1 cellular context compared by ENCODE assay signal in genomic region chr12:49130151-49131050, GRCh38.
TF ChIP-seq lines count a peak whose summit lies in the region.

No MANE protein-coding gene starts in this region.

TF ChIP-seq in GM12878, 131 proteins besides CTCF, POLR2A, EP300 and RAD21 (continues in another document):
- TF ChIP-seq BHLHE40 (IDR thresholded peaks at IDR 0.05; ENCODE audit: borderline replicate concordance in 1 of 2, low read depth in 2 of 2, low read length in 1 of 2) (peak; percentile 66 to 78), RCOR1 (conservative IDR thresholded peaks at IDR 0.05; ENCODE audit: low read depth, low read length) (0 out of 2 replicates have a peak, but pooled peaks have one; percentile 9), E4F1 (IDR thresholded peaks at IDR 0.05; ENCODE audit: borderline replicate concordance, partially characterized antibody) (no peak), ZNF24 (IDR thresholded peaks at IDR 0.05) (peak; percentile 69), NFXL1 (IDR thresholded peaks at IDR 0.05; ENCODE audit: borderline replicate concordance) (no peak), ETV6 (conservative IDR thresholded peaks at IDR 0.05 in 1 of 2, IDR thresholded peaks at IDR 0.05 in 1 of 2; ENCODE audit: borderline replicate concordance in 1 of 2, low read depth in 1 of 2) (no peak; a peak in 1 of 4 replicates), POLR2AphosphoS2 (IDR thresholded peaks at IDR 0.05; ENCODE audit: low read depth, low read length) (no peak; the same call in none of the 2 replicates), ZBED1 (IDR thresholded peaks at IDR 0.05; ENCODE audit: borderline replicate concordance) (peak; percentile 10; the same call in 1 of the 2 replicates), MXI1 (IDR thresholded peaks at IDR 0.05; ENCODE audit: low read depth, low read length) (peak; percentile 99), STAT1 (conservative IDR thresholded peaks at IDR 0.05) (no peak), ZNF217 (IDR thresholded peaks at IDR 0.05) (no peak), CHD1 (IDR thresholded peaks at IDR 0.05; ENCODE audit: low read depth, low read length) (0 out of 2 replicates have a peak, but pooled peaks have one; percentile 44), E2F8 (IDR thresholded peaks at IDR 0.05; ENCODE audit: low read depth, partially characterized antibody) (peak; percentile 25), PAX8 (IDR thresholded peaks at IDR 0.05) (no peak), EED (IDR thresholded peaks at IDR 0.05; ENCODE audit: low read depth) (no peak; the same call in 1 of the 2 replicates), SMAD1 (IDR thresholded peaks at IDR 0.05; ENCODE audit: low read depth, partially characterized antibody) (peak; percentile 8), ZNF622 (IDR thresholded peaks at IDR 0.05) (no peak), SREBF1 (IDR thresholded peaks at IDR 0.05; ENCODE audit: low read length) (no peak), ESRRA (IDR thresholded peaks at IDR 0.05; ENCODE audit: low read length) (no peak; the same call in 1 of the 2 replicates), TCF7 (IDR thresholded peaks at IDR 0.05; ENCODE audit: borderline replicate concordance) (no peak), SP1 (IDR thresholded peaks at IDR 0.05; ENCODE audit: low read depth, low read length) (peak; percentile 56), YY1 (IDR thresholded peaks at IDR 0.05; ENCODE audit: low read depth, low read length) (peak; percentile 92), LARP7 (IDR thresholded peaks at IDR 0.05) (peak; percentile 91), POU2F2 (IDR thresholded peaks at IDR 0.05; ENCODE audit: borderline replicate concordance, low read depth, low read length) (peak; percentile 85; the same call in 2 of the 3 replicates), ZBTB11 (CRISPR knock-in tag; IDR thresholded peaks at IDR 0.05) (no peak; the same call in 1 of the 2 replicates), SUZ12 (IDR thresholded peaks at IDR 0.05; ENCODE audit: unreplicated experiment) (no peak), REST (IDR thresholded peaks at IDR 0.05; ENCODE audit: low read depth, low read length) (no peak), PBX3 (IDR thresholded peaks at IDR 0.05; ENCODE audit: insufficient replicate concordance, low read depth, low read length) (no peak), NFYA (IDR thresholded peaks at IDR 0.05; ENCODE audit: borderline replicate concordance, low read depth, low read length) (no peak), ATF3 (IDR thresholded peaks at IDR 0.05; ENCODE audit: borderline replicate concordance, extremely low read depth, low read depth, low read length) (0 out of 2 replicates have a peak, but pooled peaks have one; percentile 26), RBBP5 (conservative IDR thresholded peaks at IDR 0.05) (no peak), JUNB (IDR thresholded peaks at IDR 0.05) (no peak; the same call in 1 of the 2 replicates), NR2C2 (IDR thresholded peaks at IDR 0.05; ENCODE audit: borderline replicate concordance, control insufficient read depth, insufficient read length, low read depth) (no peak), SPI1 (IDR thresholded peaks at IDR 0.05; ENCODE audit: borderline replicate concordance, insufficient read depth, low read depth, low read length) (peak; percentile 85), RFX5 (IDR thresholded peaks at IDR 0.05; ENCODE audit: low read depth, low read length) (no peak), DPF2 (IDR thresholded peaks at IDR 0.05) (peak; percentile 45), CBFB (IDR thresholded peaks at IDR 0.05; ENCODE audit: low read depth) (no peak; the same call in 1 of the 2 replicates), ATF7 (IDR thresholded peaks at IDR 0.05; ENCODE audit: low read depth) (peak; percentile 50; the same call in 1 of the 2 replicates), CREB1 (IDR thresholded peaks at IDR 0.05; ENCODE audit: low read depth) (peak; percentile 78), ZBTB33 (IDR thresholded peaks at IDR 0.05) (peak; percentile 73; the same call in 1 of the 2 replicates), CBX3 (IDR thresholded peaks at IDR 0.05; ENCODE audit: borderline replicate concordance, low read depth) (no peak), GABPA (IDR thresholded peaks at IDR 0.05; ENCODE audit: low read depth) (peak; percentile 68), MTA2 (IDR thresholded peaks at IDR 0.05; ENCODE audit: low read depth) (no peak)
- TF ChIP-seq, protein P1, sequence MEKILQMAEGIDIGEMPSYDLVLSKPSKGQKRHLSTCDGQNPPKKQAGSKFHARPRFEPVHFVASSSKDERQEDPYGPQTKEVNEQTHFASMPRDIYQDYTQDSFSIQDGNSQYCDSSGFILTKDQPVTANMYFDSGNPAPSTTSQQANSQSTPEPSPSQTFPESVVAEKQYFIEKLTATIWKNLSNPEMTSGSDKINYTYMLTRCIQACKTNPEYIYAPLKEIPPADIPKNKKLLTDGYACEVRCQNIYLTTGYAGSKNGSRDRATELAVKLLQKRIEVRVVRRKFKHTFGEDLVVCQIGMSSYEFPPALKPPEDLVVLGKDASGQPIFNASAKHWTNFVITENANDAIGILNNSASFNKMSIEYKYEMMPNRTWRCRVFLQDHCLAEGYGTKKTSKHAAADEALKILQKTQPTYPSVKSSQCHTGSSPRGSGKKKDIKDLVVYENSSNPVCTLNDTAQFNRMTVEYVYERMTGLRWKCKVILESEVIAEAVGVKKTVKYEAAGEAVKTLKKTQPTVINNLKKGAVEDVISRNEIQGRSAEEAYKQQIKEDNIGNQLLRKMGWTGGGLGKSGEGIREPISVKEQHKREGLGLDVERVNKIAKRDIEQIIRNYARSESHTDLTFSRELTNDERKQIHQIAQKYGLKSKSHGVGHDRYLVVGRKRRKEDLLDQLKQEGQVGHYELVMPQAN (conservative IDR thresholded peaks at IDR 0.05), result peak; percentile 88
- TF ChIP-seq, protein P2, sequence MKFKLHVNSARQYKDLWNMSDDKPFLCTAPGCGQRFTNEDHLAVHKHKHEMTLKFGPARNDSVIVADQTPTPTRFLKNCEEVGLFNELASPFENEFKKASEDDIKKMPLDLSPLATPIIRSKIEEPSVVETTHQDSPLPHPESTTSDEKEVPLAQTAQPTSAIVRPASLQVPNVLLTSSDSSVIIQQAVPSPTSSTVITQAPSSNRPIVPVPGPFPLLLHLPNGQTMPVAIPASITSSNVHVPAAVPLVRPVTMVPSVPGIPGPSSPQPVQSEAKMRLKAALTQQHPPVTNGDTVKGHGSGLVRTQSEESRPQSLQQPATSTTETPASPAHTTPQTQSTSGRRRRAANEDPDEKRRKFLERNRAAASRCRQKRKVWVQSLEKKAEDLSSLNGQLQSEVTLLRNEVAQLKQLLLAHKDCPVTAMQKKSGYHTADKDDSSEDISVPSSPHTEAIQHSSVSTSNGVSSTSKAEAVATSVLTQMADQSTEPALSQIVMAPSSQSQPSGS (IDR thresholded peaks at IDR 0.05; ENCODE audit: low read length), result peak; percentile 65; the same call in 1 of the 2 replicates
